In the genomic region with DNA sequence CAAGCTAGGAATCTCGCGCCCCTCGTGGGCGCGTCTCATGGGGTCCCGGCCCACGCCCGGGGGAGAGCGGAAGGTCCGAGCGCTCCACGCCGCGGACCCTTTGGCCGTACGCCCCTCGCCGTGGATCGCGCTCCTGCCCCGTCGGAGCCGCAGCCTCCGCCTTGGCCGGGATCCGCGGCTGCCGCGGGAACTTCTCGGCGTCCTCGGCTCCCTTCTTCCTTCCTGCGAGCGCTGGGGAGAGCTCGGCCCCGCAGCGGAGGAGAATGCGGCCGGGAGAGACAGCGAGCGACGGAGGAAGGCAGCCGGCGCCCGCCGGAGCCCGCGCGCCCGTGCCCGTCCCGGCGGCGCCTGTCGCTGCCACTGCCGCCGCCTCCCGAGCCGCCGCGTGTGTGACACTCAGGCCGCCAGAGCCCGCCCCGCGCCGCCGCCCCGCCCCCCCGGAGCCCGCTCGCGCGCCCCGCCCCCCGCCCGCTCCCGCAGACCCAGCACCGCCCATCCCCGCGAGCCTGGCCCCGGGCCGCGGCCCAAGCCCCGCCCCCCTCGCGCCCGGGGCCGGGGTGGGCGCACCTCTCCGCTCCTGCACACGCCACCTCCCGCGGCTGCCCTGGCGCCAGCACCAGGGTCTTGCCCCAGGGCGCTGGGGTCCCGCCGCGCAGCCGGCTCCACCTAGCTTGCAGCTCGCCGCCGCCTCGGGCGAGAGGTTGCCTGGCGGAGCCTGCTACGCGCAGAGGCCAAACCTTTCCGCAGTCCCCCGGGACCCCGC, we compare ENCODE assay signal across 1 cellular context.
A peak's percentile ranks its signal among the peaks of the same experiment; 100 is the strongest.
TF ChIP-seq lines count a peak whose summit lies in the region.

A gene with protein sequence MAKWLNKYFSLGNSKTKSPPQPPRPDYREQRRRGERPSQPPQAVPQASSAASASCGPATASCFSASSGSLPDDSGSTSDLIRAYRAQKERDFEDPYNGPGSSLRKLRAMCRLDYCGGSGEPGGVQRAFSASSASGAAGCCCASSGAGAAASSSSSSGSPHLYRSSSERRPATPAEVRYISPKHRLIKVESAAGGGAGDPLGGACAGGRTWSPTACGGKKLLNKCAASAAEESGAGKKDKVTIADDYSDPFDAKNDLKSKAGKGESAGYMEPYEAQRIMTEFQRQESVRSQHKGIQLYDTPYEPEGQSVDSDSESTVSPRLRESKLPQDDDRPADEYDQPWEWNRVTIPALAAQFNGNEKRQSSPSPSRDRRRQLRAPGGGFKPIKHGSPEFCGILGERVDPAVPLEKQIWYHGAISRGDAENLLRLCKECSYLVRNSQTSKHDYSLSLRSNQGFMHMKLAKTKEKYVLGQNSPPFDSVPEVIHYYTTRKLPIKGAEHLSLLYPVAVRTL (minus strand): TSS at position 362 of the 763 bp plus-strand sequence. CDS start 582 bp downstream, outside the sequence.

TF ChIP-seq in A549, 52 proteins besides CTCF, POLR2A, EP300 and RAD21 (continued from another document):
- 0 out of 2 replicates have a peak, but pooled peaks have one; percentile 39 for TF ChIP-seq KDM5A (IDR thresholded peaks at IDR 0.05)
- TF ChIP-seq GATA3 (IDR thresholded peaks at IDR 0.05; ENCODE audit: borderline replicate concordance), result no peak; the same call in 1 of the 2 replicates
- TF ChIP-seq RARB (CRISPR knock-in tag; IDR thresholded peaks at IDR 0.05), result no peak
- TF ChIP-seq JUN (IDR thresholded peaks at IDR 0.05), result peak in 1 of 2 experiments; percentile 71; a peak in 4 of 5 replicates
- no peak for TF ChIP-seq JUNB (IDR thresholded peaks at IDR 0.05)
